In genomic region chr16:69141936-69142335, GRCh38 we compare ENCODE assay signal across 28 cellular contexts. TPM values are rescaled to one million over a fixed set of nuclear protein-coding genes. Genes with fewer than 3 reads are reported as not detected.
"Had no signal": no experiment of that assay in that cellular context is flagged by ENCODE, and none has a peak within 500 bp of the region (broad histone marks: within the 10 kb centered on the region; RNA-seq: fewer than 3 reads in every experiment).

No MANE protein-coding gene starts in this region.

- H3K27me3 ChIP-seq: ascending aorta, Peyer's patch, SJCRH30 had no signal

- H3K4me2 ChIP-seq: SK-N-SH had no signal

- H3K9me3 Mint-ChIP-seq: activated CD4-positive, alpha-beta memory T cell treated with anti-CD3 and anti-CD28 coated beads, Interleukin-2, amount 10 ng/mL, durations not matched to agents 7 days and 5 days; activated naive CD4-positive, alpha-beta T cell treated with anti-CD3 and anti-CD28 coated beads, Interleukin-2, amount 10 ng/mL, durations not matched to agents 7 days and 5 days; activated naive CD8-positive, alpha-beta T cell treated with anti-CD3 and anti-CD28 coated beads for 36 hours; activated T-helper 17 cell treated with anti-CD3 and anti-CD28 coated beads, Interleukin-2, amount 50 U/mL, for 72 hours; brain had no signal

- H3K27ac Mint-ChIP-seq: activated CD4-positive, alpha-beta memory T cell treated with anti-CD3 and anti-CD28 coated beads, Interleukin-2, amount 10 ng/mL, durations not matched to agents 7 days and 5 days; activated CD4-positive, alpha-beta T cell treated with anti-CD3 and anti-CD28 coated beads for 36 hours; activated naive CD4-positive, alpha-beta T cell treated with anti-CD3 and anti-CD28 coated beads, Interleukin-2, amount 10 ng/mL, durations not matched to agents 7 days and 5 days; activated naive CD8-positive, alpha-beta T cell treated with anti-CD3 and anti-CD28 coated beads for 36 hours; activated T-helper 17 cell treated with anti-CD3 and anti-CD28 coated beads, Interleukin-2, amount 50 U/mL, for 72 hours; brain had no signal

- DNase-seq: activated CD4-positive, alpha-beta memory T cell treated with anti-CD3 and anti-CD28 coated beads, Interleukin-2, amount 10 ng/mL, durations not matched to agents 7 days and 5 days; activated CD4-positive, alpha-beta T cell treated with anti-CD3 and anti-CD28 coated beads for 36 hours; activated CD4-positive, alpha-beta T cell treated with anti-CD3 and anti-CD28 coated beads, Interleukin-2, amount 50 U/mL, for 1 hour; activated gamma-delta T cell; activated naive CD4-positive, alpha-beta T cell treated with anti-CD3 and anti-CD28 coated beads, Interleukin-2, amount 10 ng/mL, durations not matched to agents 7 days and 5 days; activated naive CD8-positive, alpha-beta T cell treated with anti-CD3 and anti-CD28 coated beads for 36 hours; activated T-cell treated with anti-CD3 and anti-CD28 coated beads for 4 hours; activated T-cell treated with anti-CD3 and anti-CD28 coated beads, Interleukin-2, amount 50 U/mL, for 48 hours; amniotic stem cell; IMR-90; Kasumi-1; KBM-7; NCI-H1048; NCI-H146; NCI-H187 treated with DMSO at 0.1 percent for 48 hours; NCI-H2081 treated with DMSO at 0.1 percent for 48 hours; NCI-H446; NCI-H524; Peyer's patch; Right ventricle myocardium superior; SJCRH30; SK-N-SH; T-helper 1 cell; WERI-Rb-1 had no signal

- H3K9ac ChIP-seq: SK-N-SH had no signal

- H3K9me3 ChIP-seq: ascending aorta, Peyer's patch, SJCRH30, SK-N-SH had no signal

- H3K27me3 Mint-ChIP-seq: activated CD4-positive, alpha-beta memory T cell treated with anti-CD3 and anti-CD28 coated beads, Interleukin-2, amount 10 ng/mL, durations not matched to agents 7 days and 5 days; activated CD4-positive, alpha-beta T cell treated with anti-CD3 and anti-CD28 coated beads for 36 hours; activated naive CD4-positive, alpha-beta T cell treated with anti-CD3 and anti-CD28 coated beads, Interleukin-2, amount 10 ng/mL, durations not matched to agents 7 days and 5 days; activated naive CD8-positive, alpha-beta T cell treated with anti-CD3 and anti-CD28 coated beads for 36 hours; activated T-helper 17 cell treated with anti-CD3 and anti-CD28 coated beads, Interleukin-2, amount 50 U/mL, for 72 hours; brain had no signal

- H3K4me3 ChIP-seq: ascending aorta, Peyer's patch, SJCRH30 had no signal

- H3K4me1 ChIP-seq: Peyer's patch, SJCRH30 had no signal

- ATAC-seq: activated CD4-positive, alpha-beta T cell treated with anti-CD3 and anti-CD28 coated beads for 36 hours; activated T-helper 17 cell treated with anti-CD3 and anti-CD28 coated beads, Interleukin-2, amount 50 U/mL, for 72 hours had no signal

- H3K4me3 Mint-ChIP-seq: activated CD4-positive, alpha-beta memory T cell treated with anti-CD3 and anti-CD28 coated beads, Interleukin-2, amount 10 ng/mL, durations not matched to agents 7 days and 5 days; activated CD4-positive, alpha-beta T cell treated with anti-CD3 and anti-CD28 coated beads for 36 hours; activated naive CD4-positive, alpha-beta T cell treated with anti-CD3 and anti-CD28 coated beads, Interleukin-2, amount 10 ng/mL, durations not matched to agents 7 days and 5 days; activated naive CD8-positive, alpha-beta T cell treated with anti-CD3 and anti-CD28 coated beads for 36 hours; activated T-helper 17 cell treated with anti-CD3 and anti-CD28 coated beads, Interleukin-2, amount 50 U/mL, for 72 hours; brain had no signal

- H3K4me1 Mint-ChIP-seq: activated naive CD4-positive, alpha-beta T cell treated with anti-CD3 and anti-CD28 coated beads, Interleukin-2, amount 10 ng/mL, durations not matched to agents 7 days and 5 days; brain had no signal

- H3K27ac ChIP-seq: ascending aorta, Peyer's patch, RWPE1, SJCRH30 had no signal

RNA-seq across cellular contexts. Expression of gene HAS3, which starts 36.5 kb away (rescaled TPM):
- total RNA-seq: ascending aorta had no signal
